Comparison of ENCODE assay signal across 15 cellular contexts in the genomic region with DNA sequence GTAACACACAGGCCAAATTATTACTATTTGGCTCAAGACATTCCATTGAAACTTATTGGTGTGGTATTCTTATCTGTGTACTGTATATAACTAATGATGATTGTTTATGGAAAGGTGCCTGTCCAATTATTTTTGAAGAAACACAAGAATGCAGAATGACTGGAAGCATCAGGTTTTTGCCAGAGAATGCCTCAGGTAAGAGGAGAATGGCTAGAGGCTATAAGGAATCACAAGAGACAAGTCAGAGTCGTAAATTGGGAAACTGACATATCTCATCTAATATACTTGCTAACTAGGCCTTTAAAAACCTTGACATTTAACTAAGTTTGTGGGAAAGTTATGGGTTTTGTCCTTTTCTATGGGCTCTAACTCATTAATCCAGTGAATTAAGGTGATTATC.
DNase-seq lines count a peak whose midpoint lies in the region; ATAC-seq and TF ChIP-seq lines count a peak whose summit lies in the region.
"Had no signal": no experiment of that assay in that cellular context is flagged by ENCODE, and none has a peak within 500 bp of the region (broad histone marks: within the 10 kb centered on the region; RNA-seq: fewer than 3 reads in every experiment).

No MANE protein-coding gene starts in this region.

- H3K4me1 ChIP-seq in HCT116 (ENCODE audit: control insufficient read depth in 1 of 2, insufficient read depth in 2 of 2, low read length in 2 of 2) = no peaks in the 10 kb centered on the region
- H3K4me1 ChIP-seq in endodermal cell (ENCODE audit: control insufficient read depth, insufficient read depth, low read length) = peaks cover 27% of the 10 kb centered on the region
- H3K4me1 ChIP-seq in neural progenitor cell = peaks cover 32% of the 10 kb centered on the region
- H3K4me1 ChIP-seq: BE2C had no signal

- BruUV-seq in HCT116 (replicated peaks; lab: Mats Ljungman, UMichigan) = no TSS peak

- H3K27ac ChIP-seq in HCT116 (ENCODE audit: low read depth, low read length) (no peak overlapping the region), endodermal cell (ENCODE audit: low read depth, low read length) (no peak overlapping the region), neural progenitor cell (no peak overlapping the region)
- H3K27ac ChIP-seq: C4-2B had no signal

- no peaks in the 10 kb centered on the region for H3K79me2 ChIP-seq in HCT116 (ENCODE audit: insufficient read depth, low read length)
- H3K79me2 ChIP-seq in neural progenitor cell (ENCODE audit: low read depth) = no peaks in the 10 kb centered on the region

- H3K9ac ChIP-seq in HCT116 (ENCODE audit: low read length) (no peak overlapping the region), endodermal cell (ENCODE audit: extremely low read depth, low read length, poor library complexity, severe bottlenecking) (no peak overlapping the region), neural progenitor cell (no peak overlapping the region)

- peaks cover 11% of the 10 kb centered on the region for H3F3A ChIP-seq in neural progenitor cell (ENCODE audit: low read depth)

- peak overlapping the region; percentile 76 for H3K27ac Mint-ChIP-seq in endodermal cell
- H3K27ac Mint-ChIP-seq in neural progenitor cell = no peak overlapping the region
- H3K27ac Mint-ChIP-seq: CD4-positive, alpha-beta memory T cell had no signal

- intact Hi-C loops in HCT116 (cut with micrococcal nuclease) = loop anchor here (5.0 kb wide), 1 partner anchor 673 kb away; no protein-coding TSS in a partner anchor

- H3K36me3 ChIP-seq in HCT116 (ENCODE audit: control insufficient read depth in 1 of 2, insufficient read depth in 2 of 2, low read length in 2 of 2) (no peaks in the 10 kb centered on the region), endodermal cell (ENCODE audit: control insufficient read depth, insufficient read depth, low read length) (no peaks in the 10 kb centered on the region), neural progenitor cell (no peaks in the 10 kb centered on the region)
- H3K36me3 ChIP-seq: BE2C had no signal

- ATAC-seq in HCT116 (no peak), HG02798 (IDR thresholded peaks at IDR 0.05; ENCODE audit: poor library complexity, unreplicated experiment) (no peak)

- no peak for TF ChIP-seq RAD21 in HCT116 (IDR thresholded peaks at IDR 0.05; ENCODE audit: low read depth)

- H3K36me3 Mint-ChIP-seq in endodermal cell (ENCODE audit: low read depth) = no peaks in the 10 kb centered on the region
- no peaks in the 10 kb centered on the region for H3K36me3 Mint-ChIP-seq in neural progenitor cell
- H3K36me3 Mint-ChIP-seq: CD4-positive, alpha-beta memory T cell had no signal

- H3K9me3 Mint-ChIP-seq in endodermal cell (no peaks in the 10 kb centered on the region), neural progenitor cell (no peaks in the 10 kb centered on the region)
- H3K9me3 Mint-ChIP-seq: CD4-positive, alpha-beta memory T cell had no signal

- CTCF ChIA-PET in HCT116 (lab: Charles Lee) = interaction anchor here (1.3 kb wide), 1 partner anchor 82 kb away, joined by 11 read pairs; no protein-coding TSS in a partner anchor

- peaks cover 48% of the 10 kb centered on the region for H3K4me1 Mint-ChIP-seq in endodermal cell
- peaks cover 44% of the 10 kb centered on the region for H3K4me1 Mint-ChIP-seq in neural progenitor cell
- H3K4me1 Mint-ChIP-seq: CD4-positive, alpha-beta memory T cell had no signal

- POLR2A ChIA-PET in HCT116 (lab: Charles Lee) = no interaction called here

- no CpG with 5 or more reads among the region's 1 CpG for WGBS in endodermal cell (ENCODE audit: insufficient coverage in 1 of 2, insufficient read length in 1 of 2), 2 experiments

- TF ChIP-seq CTCF in HCT116 (IDR thresholded peaks at IDR 0.05 in 2 of 3, conservative IDR thresholded peaks at IDR 0.05 in 1 of 3; ENCODE audit: borderline replicate concordance in 1 of 3, insufficient read depth in 1 of 3, low read depth in 2 of 3, low read length in 2 of 3) (no peak), endodermal cell (conservative IDR thresholded peaks at IDR 0.05) (no peak), neural progenitor cell (IDR thresholded peaks at IDR 0.05) (no peak)

- H3K4me3 Mint-ChIP-seq in endodermal cell (peak overlapping the region; percentile 12), neural progenitor cell (no peak overlapping the region)
- H3K4me3 Mint-ChIP-seq: CD4-positive, alpha-beta memory T cell had no signal

- DNase-seq in HCT116 (ENCODE audit: low read depth, low spot score) (no peak), endodermal cell (no peak), neural progenitor cell (ENCODE audit: low spot score) (no peak), DMS79 treated with DMSO at 0.1 percent for 48 hours (lab: John Stamatoyannopoulos, UW) (no peak), G401 (ENCODE audit: low spot score) (no peak)
- no peak for DNase-seq in activated CD8-positive, alpha-beta memory T cell treated with anti-CD3 and anti-CD28 coated beads for 24 hours
- DNase-seq: BE2C; CD4-positive, alpha-beta memory T cell; DMS153; DND-41; HCEC 1CT; IMR-90; KBM-7 had no signal

- no peaks in the 10 kb centered on the region for H3K9me2 ChIP-seq in HCT116 (ENCODE audit: insufficient read depth)

- TF ChIP-seq POLR2A in HCT116 (IDR thresholded peaks at IDR 0.05; ENCODE audit: borderline replicate concordance, extremely low read depth, insufficient read depth, insufficient read length) = no peak

- peaks cover 67% of the 10 kb centered on the region for H3K27me3 ChIP-seq in HCT116 (ENCODE audit: insufficient read depth, low read length)
- no peaks in the 10 kb centered on the region for H3K27me3 ChIP-seq in endodermal cell (ENCODE audit: control insufficient read depth, insufficient read depth, low read length, poor library complexity, severe bottlenecking)
- H3K27me3 ChIP-seq in neural progenitor cell = no peaks in the 10 kb centered on the region
- H3K27me3 ChIP-seq: BE2C had no signal

- in situ Hi-C loops in G401 (cut with HindIII; ENCODE audit: low sequenced_read_pairs) = no loop called here

- H4K20me1 ChIP-seq in HCT116 (ENCODE audit: insufficient read depth) (no peaks in the 10 kb centered on the region), neural progenitor cell (ENCODE audit: low read depth) (no peaks in the 10 kb centered on the region)

- no peak overlapping the region for H3K4me3 ChIP-seq in HCT116 (replicated peaks in 1 of 2; ENCODE audit: low read depth in 1 of 2, low read length in 2 of 2)
- no peak overlapping the region for H3K4me3 ChIP-seq in endodermal cell (ENCODE audit: low read length)
- no peak overlapping the region for H3K4me3 ChIP-seq in neural progenitor cell

- H2AFZ ChIP-seq in HCT116 (ENCODE audit: low read depth, low read length, poor library complexity, severe bottlenecking) (no peak overlapping the region), neural progenitor cell (replicated peaks) (peak overlapping the region; percentile 30)

- RAD21 ChIA-PET in HCT116 (lab: Charles Lee; ENCODE audit: low non-redundant PET in 1 of 2, low total read pairs in 2 of 2, uncharacterized antibody in 2 of 2, unreplicated experiment in 2 of 2) = no interaction called here

- H3K27me3 Mint-ChIP-seq in endodermal cell (ENCODE audit: insufficient read depth) (no peaks in the 10 kb centered on the region), neural progenitor cell (ENCODE audit: insufficient read depth, low read depth) (no peaks in the 10 kb centered on the region)

- H3K9me3 ChIP-seq in HCT116 (ENCODE audit: control insufficient read depth in 1 of 2, insufficient read depth in 1 of 2, low read depth in 1 of 2, low read length in 2 of 2) (no peaks in the 10 kb centered on the region), endodermal cell (ENCODE audit: control insufficient read depth, low read length) (no peaks in the 10 kb centered on the region), neural progenitor cell (ENCODE audit: low read depth) (no peaks in the 10 kb centered on the region)
- H3K9me3 ChIP-seq: BE2C had no signal

- H3K4me2 ChIP-seq in HCT116 (ENCODE audit: low read length) (no peak overlapping the region), neural progenitor cell (no peak overlapping the region)

TF ChIP-seq in HCT116, 20 proteins besides CTCF, POLR2A, EP300 and RAD21:
- TF ChIP-seq, protein P1, sequence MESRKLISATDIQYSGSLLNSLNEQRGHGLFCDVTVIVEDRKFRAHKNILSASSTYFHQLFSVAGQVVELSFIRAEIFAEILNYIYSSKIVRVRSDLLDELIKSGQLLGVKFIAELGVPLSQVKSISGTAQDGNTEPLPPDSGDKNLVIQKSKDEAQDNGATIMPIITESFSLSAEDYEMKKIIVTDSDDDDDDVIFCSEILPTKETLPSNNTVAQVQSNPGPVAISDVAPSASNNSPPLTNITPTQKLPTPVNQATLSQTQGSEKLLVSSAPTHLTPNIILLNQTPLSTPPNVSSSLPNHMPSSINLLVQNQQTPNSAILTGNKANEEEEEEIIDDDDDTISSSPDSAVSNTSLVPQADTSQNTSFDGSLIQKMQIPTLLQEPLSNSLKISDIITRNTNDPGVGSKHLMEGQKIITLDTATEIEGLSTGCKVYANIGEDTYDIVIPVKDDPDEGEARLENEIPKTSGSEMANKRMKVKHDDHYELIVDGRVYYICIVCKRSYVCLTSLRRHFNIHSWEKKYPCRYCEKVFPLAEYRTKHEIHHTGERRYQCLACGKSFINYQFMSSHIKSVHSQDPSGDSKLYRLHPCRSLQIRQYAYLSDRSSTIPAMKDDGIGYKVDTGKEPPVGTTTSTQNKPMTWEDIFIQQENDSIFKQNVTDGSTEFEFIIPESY (IDR thresholded peaks at IDR 0.05; ENCODE audit: extremely low read depth, insufficient replicate concordance, low read length) = no peak
- TF ChIP-seq EZH2 (IDR thresholded peaks at IDR 0.05) = 0 out of 2 replicates have a peak, but pooled peaks have one; percentile 61
